ENCODE assay signal across 8 cellular contexts in genomic region chr10:86969421-86970041, GRCh38. TPM values are rescaled to one million over a fixed set of nuclear protein-coding genes. Genes with fewer than 3 reads are reported as not detected.
DNase-seq lines count a peak whose midpoint lies in the region; ATAC-seq and TF ChIP-seq lines count a peak whose summit lies in the region.

No MANE protein-coding gene starts in this region.

- H3K27me3 Mint-ChIP-seq in memory B cell: no peaks in the 10 kb centered on the region

- ATAC-seq in memory B cell (ENCODE audit: low read depth) (no peak), upper lobe of left lung (ENCODE audit: low FRiP score in 2 of 2) (no peak), GM21515 (IDR thresholded peaks at IDR 0.05; ENCODE audit: unreplicated experiment) (no peak)

- H3K9me3 ChIP-seq in upper lobe of left lung: no peaks in the 10 kb centered on the region

- H3K4me3 ChIP-seq in upper lobe of left lung: peak overlapping the region; percentile 52 to 64 (median 60)

- 46 to 66% methylated on average over 7 to 8 of the region's 8 CpGs for WGBS in upper lobe of left lung, 2 donors

- H3K36me3 ChIP-seq in upper lobe of left lung: no peaks in the 10 kb centered on the region

- no peaks in the 10 kb centered on the region for H3K9me3 Mint-ChIP-seq in memory B cell

- no peaks in the 10 kb centered on the region for H3K27me3 ChIP-seq in upper lobe of left lung

- no peak for TF ChIP-seq CTCF in upper lobe of left lung (IDR thresholded peaks at IDR 0.05)

- H3K4me3 Mint-ChIP-seq in memory B cell: peak overlapping the region; percentile 8

- peak overlapping the region; percentile 78 for H3K27ac Mint-ChIP-seq in memory B cell

- TF ChIP-seq POLR2A in upper lobe of left lung (IDR thresholded peaks at IDR 0.05): no peak

- H3K4me1 ChIP-seq in upper lobe of left lung: peaks cover 38 to 63% (median 51%) of the 10 kb centered on the region in 4 donors

- peak overlapping the region; percentile 81 for H3K27ac ChIP-seq in caudate nucleus (ENCODE audit: low read depth, low read length)
- peak overlapping the region; percentile 92 to 98 (median 97) for H3K27ac ChIP-seq in upper lobe of left lung

- no peaks in the 10 kb centered on the region for H3K36me3 Mint-ChIP-seq in memory B cell

- no peak for TF ChIP-seq EP300 in upper lobe of left lung (IDR thresholded peaks at IDR 0.05)

- DNase-seq in activated effector memory CD4-positive, alpha-beta T cell treated with anti-CD3 and anti-CD28 coated beads, Interleukin-2, amount 50 U/mL, for 16 hours: peak; percentile 62
- DNase-seq in activated effector memory CD4-positive, alpha-beta T cell treated with Interleukin-2 at 50 U/mL for 16 hours: no peak
- no peak for DNase-seq in caudate nucleus (lab: John Stamatoyannopoulos, UW)
- DNase-seq in memory B cell (ENCODE audit: low spot score in 2 of 2): no peak
- peak in 1 of 2 donors; percentile 21 for DNase-seq in upper lobe of left lung
- no peak for DNase-seq in DMS79 treated with DMSO at 0.1 percent for 48 hours (lab: John Stamatoyannopoulos, UW)
- no peak for DNase-seq in NCI-H345 (lab: John Stamatoyannopoulos, UW)

- peaks cover 21% of the 10 kb centered on the region for H3K4me1 Mint-ChIP-seq in memory B cell

RNA-seq across cellular contexts. Expression of gene ADIRF, which starts 1.2 kb away (rescaled TPM):
- 100 to 1,000 TPM in 5 of 6 donors, 10 to 100 TPM in 1; 51.3 to 202 (median 164) TPM for total RNA-seq in upper lobe of left lung

RNA-seq across cellular contexts. Expression of gene SNCG, which starts 11.1 kb away (rescaled TPM):
- 10 to 100 TPM in 1 of 6 donors, 1 to 10 TPM in 4, not detected in 1; 2.9 to 24.7 (median 6.4) TPM for total RNA-seq in upper lobe of left lung

RNA-seq across cellular contexts. Expression of gene MMRN2, which starts 12.1 kb away (rescaled TPM):
- total RNA-seq in upper lobe of left lung: 10 to 100 TPM; 18.8 to 76.8 (median 31.3) TPM

RNA-seq across cellular contexts. Expression of gene FAM25A, which starts 50.6 kb away (rescaled TPM):
- total RNA-seq in upper lobe of left lung: not detected
